Comparison of ENCODE assay signal across 9 cellular contexts in the genomic region with DNA sequence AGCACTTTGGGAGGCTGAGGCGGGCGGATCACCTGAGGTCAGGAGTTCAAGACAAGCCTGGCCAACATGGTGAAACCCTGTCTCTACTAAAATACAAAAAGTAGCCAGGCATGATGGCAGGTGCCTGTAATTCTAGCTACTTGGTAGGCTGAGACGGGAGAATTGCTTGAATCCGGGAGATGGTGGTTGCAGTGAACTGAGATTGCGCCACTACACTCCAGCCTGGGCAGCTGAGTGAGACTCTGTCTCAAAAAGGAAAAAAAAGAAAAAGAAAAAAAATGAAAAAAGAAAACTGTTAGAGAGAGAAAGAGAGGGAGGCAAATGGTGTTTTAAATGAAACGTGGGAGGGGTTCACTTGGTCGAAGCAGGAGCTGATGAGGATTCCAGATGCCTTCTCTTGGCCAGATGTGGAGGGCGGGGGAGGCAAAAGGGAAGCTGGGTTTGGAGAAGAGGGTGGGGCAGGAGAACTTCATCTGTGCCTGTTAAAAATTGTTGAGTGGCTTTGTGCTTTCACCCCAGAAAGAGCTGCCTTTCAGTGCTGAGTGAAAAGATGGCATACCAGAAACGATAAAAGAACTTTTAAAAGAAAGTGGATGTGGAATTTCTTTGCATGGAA. TPM values are rescaled to one million over a fixed set of nuclear protein-coding genes. Genes with fewer than 3 reads are reported as not detected.
A peak's percentile ranks its signal among the peaks of the same experiment; 100 is the strongest.
DNase-seq lines count a peak whose midpoint lies in the region; ATAC-seq and TF ChIP-seq lines count a peak whose summit lies in the region.
"Had no signal": no experiment of that assay in that cellular context is flagged by ENCODE, and none has a peak within 500 bp of the region (broad histone marks: within the 10 kb centered on the region; RNA-seq: fewer than 3 reads in every experiment).

No MANE protein-coding gene starts in this region.

- no peaks in the 10 kb centered on the region for H3K9me3 ChIP-seq in colonic mucosa
- H3K9me3 ChIP-seq in muscle layer of colon (ENCODE audit: low read length) = no peaks in the 10 kb centered on the region

- no peak for ATAC-seq in stimulated activated naive CD8-positive, alpha-beta T cell treated with anti-CD3 and anti-CD28 coated beads, Interleukin-15, Interleukin-2, amounts not matched to agents 100 U/mL and 50 U/mL, for 24 hours
- ATAC-seq in HG03108 (IDR thresholded peaks at IDR 0.05; ENCODE audit: unreplicated experiment) = no peak
- ATAC-seq in GM21423 (IDR thresholded peaks at IDR 0.05; ENCODE audit: unreplicated experiment) = no peak

- H3K27me3 ChIP-seq in colonic mucosa (no peaks in the 10 kb centered on the region), muscle layer of colon (ENCODE audit: control insufficient read depth in 1 of 2, insufficient read depth in 2 of 2, low read length in 2 of 2) (no peaks in the 10 kb centered on the region)

- H3K9ac ChIP-seq in colonic mucosa (ENCODE audit: low read depth in 2 of 2, low read length in 2 of 2) (peak overlapping the region in 1 of 2 donors; percentile 83), muscle layer of colon (ENCODE audit: low read length) (peak overlapping the region; percentile 70)

- H3K4me1 ChIP-seq in colonic mucosa = peaks cover 13% of the 10 kb centered on the region
- H3K4me1 ChIP-seq in muscle layer of colon (ENCODE audit: insufficient read depth, low read length) = peaks cover 39% of the 10 kb centered on the region

- TF ChIP-seq CTCF in colonic mucosa (IDR thresholded peaks at IDR 0.05) = no peak

- H3K27ac ChIP-seq in colonic mucosa (peak overlapping the region; percentile 87), muscle layer of colon (ENCODE audit: low read depth, low read length) (no peak overlapping the region)

- peak overlapping the region; percentile 89 for H3K4me3 Mint-ChIP-seq in stimulated activated naive CD8-positive, alpha-beta T cell treated with anti-CD3 and anti-CD28 coated beads, Interleukin-15, Interleukin-2, amounts not matched to agents 100 ng/mL and 50 ng/mL, for 24 hours

- H3K4me3 ChIP-seq in colonic mucosa = peak overlapping the region; percentile 39
- H3K4me3 ChIP-seq in muscle layer of colon (ENCODE audit: low read depth in 1 of 2, low read length in 2 of 2) = peak overlapping the region; percentile 41 to 69

- no peaks in the 10 kb centered on the region for H3K36me3 ChIP-seq in colonic mucosa
- H3K36me3 ChIP-seq in muscle layer of colon (ENCODE audit: insufficient read depth, low read length) = no peaks in the 10 kb centered on the region

- peak overlapping the region; percentile 72 for H3K27ac Mint-ChIP-seq in stimulated activated naive CD8-positive, alpha-beta T cell treated with anti-CD3 and anti-CD28 coated beads, Interleukin-15, Interleukin-2, amounts not matched to agents 100 ng/mL and 50 ng/mL, for 24 hours

- DNase-seq in stimulated activated naive CD8-positive, alpha-beta T cell treated with anti-CD3 and anti-CD28 coated beads, Interleukin-15, Interleukin-2, amounts not matched to agents 100 U/mL and 50 U/mL, for 24 hours = no peak
- DNase-seq in colonic mucosa (peak; percentile 40), NCI-H345 (lab: John Stamatoyannopoulos, UW) (no peak), cerebellar cortex (ENCODE audit: low spot score) (no peak)
- DNase-seq: NK-92 treated with Interleukin-12 subunit alpha and Interleukin-12 subunit beta, amount 100 ng/mL, for 24 hours had no signal

- no peaks in the 10 kb centered on the region for H3K36me3 Mint-ChIP-seq in stimulated activated naive CD8-positive, alpha-beta T cell treated with anti-CD3 and anti-CD28 coated beads, Interleukin-15, Interleukin-2, amounts not matched to agents 100 ng/mL and 50 ng/mL, for 24 hours (ENCODE audit: low read depth)

- H3K4me1 Mint-ChIP-seq in stimulated activated naive CD8-positive, alpha-beta T cell treated with anti-CD3 and anti-CD28 coated beads, Interleukin-15, Interleukin-2, amounts not matched to agents 100 ng/mL and 50 ng/mL, for 24 hours (ENCODE audit: low read depth) = peaks cover 46% of the 10 kb centered on the region

- H3K9me3 Mint-ChIP-seq in stimulated activated naive CD8-positive, alpha-beta T cell treated with anti-CD3 and anti-CD28 coated beads, Interleukin-15, Interleukin-2, amounts not matched to agents 100 ng/mL and 50 ng/mL, for 24 hours = no peaks in the 10 kb centered on the region

- intact Hi-C loops in colonic mucosa (cut with DNase I) = loop anchor here (5.0 kb wide), 1 partner anchor 95 kb away; a partner anchor contains a TSS

- H3K27me3 Mint-ChIP-seq in stimulated activated naive CD8-positive, alpha-beta T cell treated with anti-CD3 and anti-CD28 coated beads, Interleukin-15, Interleukin-2, amounts not matched to agents 100 ng/mL and 50 ng/mL, for 24 hours = peaks cover 21% of the 10 kb centered on the region

RNA-seq across cellular contexts. Expression of a gene that starts 1.1 kb away (rescaled TPM):
- total RNA-seq in colonic mucosa = 100 to 1,000 TPM; 265 to 667 TPM
